9 cellular contexts compared by ENCODE assay signal in genomic region chr3:188164248-188164687, GRCh38. TPM values are rescaled to one million over a fixed set of nuclear protein-coding genes. Genes with fewer than 3 reads are reported as not detected.
DNase-seq lines count a peak whose midpoint lies in the region; ATAC-seq and TF ChIP-seq lines count a peak whose summit lies in the region.
"Had no signal": no experiment of that assay in that cellular context is flagged by ENCODE, and none has a peak within 500 bp of the region (broad histone marks: within the 10 kb centered on the region; RNA-seq: fewer than 3 reads in every experiment).

No MANE protein-coding gene starts in this region.

- 50% methylated on average over 2 of the region's 2 CpGs for WGBS in hepatocyte (ENCODE audit: low lambda C conversion rate, missing lambda C conversion rate)

- no peak for TF ChIP-seq CTCF in hepatocyte (IDR thresholded peaks at IDR 0.05; ENCODE audit: poor library complexity)

- peaks cover 42% of the 10 kb centered on the region for H3K4me1 Mint-ChIP-seq in activated CD8-positive, alpha-beta memory T cell treated with anti-CD3 and anti-CD28 coated beads, Interleukin-2, amount 10 ng/mL, durations not matched to agents 7 days and 5 days
- peaks cover 59% of the 10 kb centered on the region for H3K4me1 Mint-ChIP-seq in activated CD4-positive, alpha-beta T cell treated with anti-CD3 and anti-CD28 coated beads, Interleukin-2, amount 10 ng/mL, durations not matched to agents 7 days and 5 days
- peaks cover 32 to 50% of the 10 kb centered on the region in 2 donors for H3K4me1 Mint-ChIP-seq in stimulated activated naive B cell treated with anti-CD40 and anti-IgM and Interleukin-4, amounts not matched to agents 10 μg/mL and 1 μg/mL and 100 μg/mL, for 72 hours

- H3K9me3 ChIP-seq in hepatocyte (ENCODE audit: low read depth): no peaks in the 10 kb centered on the region

- POLR2A ChIA-PET in activated CD4-positive, alpha-beta T cell treated with anti-CD3 and anti-CD28 coated beads, Interleukin-2, amount 10 ng/mL, durations not matched to agents 7 days and 5 days (lab: Charles Lee): no interaction called here

- H3K4me3 ChIP-seq in hepatocyte: no peak overlapping the region

- no peaks in the 10 kb centered on the region for H3K27me3 ChIP-seq in hepatocyte

- peaks cover 16% of the 10 kb centered on the region for H3K36me3 Mint-ChIP-seq in activated CD8-positive, alpha-beta memory T cell treated with anti-CD3 and anti-CD28 coated beads, Interleukin-2, amount 10 ng/mL, durations not matched to agents 7 days and 5 days
- H3K36me3 Mint-ChIP-seq in activated CD4-positive, alpha-beta T cell treated with anti-CD3 and anti-CD28 coated beads, Interleukin-2, amount 10 ng/mL, durations not matched to agents 7 days and 5 days (ENCODE audit: low read depth): peaks cover 22% of the 10 kb centered on the region
- H3K36me3 Mint-ChIP-seq in stimulated activated naive B cell treated with anti-CD40 and anti-IgM and Interleukin-4, amounts not matched to agents 10 μg/mL and 1 μg/mL and 100 μg/mL, for 72 hours: peaks cover 1 to 15% of the 10 kb centered on the region in 2 donors

- H3K27me3 Mint-ChIP-seq in activated CD8-positive, alpha-beta memory T cell treated with anti-CD3 and anti-CD28 coated beads, Interleukin-2, amount 10 ng/mL, durations not matched to agents 7 days and 5 days: no peaks in the 10 kb centered on the region
- H3K27me3 Mint-ChIP-seq in activated CD4-positive, alpha-beta T cell treated with anti-CD3 and anti-CD28 coated beads, Interleukin-2, amount 10 ng/mL, durations not matched to agents 7 days and 5 days: no peaks in the 10 kb centered on the region
- H3K27me3 Mint-ChIP-seq in stimulated activated naive B cell treated with anti-CD40 and anti-IgM and Interleukin-4, amounts not matched to agents 10 μg/mL and 1 μg/mL and 100 μg/mL, for 72 hours: no peaks in the 10 kb centered on the region

- CTCF ChIA-PET in activated CD8-positive, alpha-beta memory T cell treated with anti-CD3 and anti-CD28 coated beads, Interleukin-2, amount 10 ng/mL, durations not matched to agents 7 days and 5 days (lab: Charles Lee): interaction anchor here (1.2 to 2.1 kb wide), 2 partner anchors 10 to 11 kb away, joined by 4 to 7 read pairs; partner anchors contain the start of gene LPP
- CTCF ChIA-PET in activated CD4-positive, alpha-beta T cell treated with anti-CD3 and anti-CD28 coated beads, Interleukin-2, amount 10 ng/mL, durations not matched to agents 7 days and 5 days (lab: Charles Lee): interaction anchor here (0.7 to 1.7 kb wide), 2 partner anchors 13 to 444 kb away, joined by 3 to 4 read pairs; no protein-coding TSS in a partner anchor

- H2AFZ ChIP-seq in hepatocyte: no peak overlapping the region

- H3K79me2 ChIP-seq in hepatocyte: peaks cover 99% of the 10 kb centered on the region

- DNase-seq in activated CD8-positive, alpha-beta memory T cell treated with anti-CD3 and anti-CD28 coated beads, Interleukin-2, amount 10 ng/mL, durations not matched to agents 7 days and 5 days: no peak
- no peak for DNase-seq in activated CD8-positive, alpha-beta memory T cell treated with anti-CD3 and anti-CD28 coated beads, Interleukin-2, amount 50 U/mL, for 48 hours
- no peak for DNase-seq in activated CD4-positive, alpha-beta T cell treated with anti-CD3 and anti-CD28 coated beads, Interleukin-2, amount 10 ng/mL, durations not matched to agents 7 days and 5 days
- DNase-seq in hepatocyte (ENCODE audit: low spot score): no peak
- DNase-seq in stimulated activated naive B cell treated with anti-CD40 and anti-IgM and Interleukin-4, amounts not matched to agents 10 μg/mL and 1 μg/mL and 100 μg/mL, for 72 hours: no peak
- DNase-seq in substantia nigra (lab: John Stamatoyannopoulos, UW): no peak
- DNase-seq: effector CD4-positive, alpha-beta T cell had no signal

- peaks cover 31% of the 10 kb centered on the region for H3K4me1 ChIP-seq in hepatocyte (ENCODE audit: insufficient read depth)

- H3K36me3 ChIP-seq in hepatocyte (replicated peaks; ENCODE audit: insufficient read depth, low read depth): no peaks in the 10 kb centered on the region

- peak overlapping the region; percentile 19 for H3K4me2 ChIP-seq in hepatocyte

- no peaks in the 10 kb centered on the region for H3K9me2 ChIP-seq in hepatocyte (replicated peaks; ENCODE audit: insufficient read depth)

- ATAC-seq in activated CD8-positive, alpha-beta memory T cell treated with anti-CD3 and anti-CD28 coated beads, Interleukin-2, amount 10 ng/mL, durations not matched to agents 7 days and 5 days: peak; percentile 62
- ATAC-seq in stimulated activated naive B cell treated with anti-CD40 and anti-IgM and Interleukin-4, amounts not matched to agents 10 μg/mL and 1 μg/mL and 100 μg/mL, for 72 hours (replicated peaks): peak; percentile 71 to 75
- ATAC-seq in GM18502 (IDR thresholded peaks at IDR 0.05; ENCODE audit: poor library complexity, unreplicated experiment) (no peak), GM21423 (IDR thresholded peaks at IDR 0.05; ENCODE audit: unreplicated experiment) (no peak)

- peak overlapping the region; percentile 25 for H3K27ac Mint-ChIP-seq in activated CD8-positive, alpha-beta memory T cell treated with anti-CD3 and anti-CD28 coated beads, Interleukin-2, amount 10 ng/mL, durations not matched to agents 7 days and 5 days
- peak overlapping the region; percentile 77 for H3K27ac Mint-ChIP-seq in activated CD4-positive, alpha-beta T cell treated with anti-CD3 and anti-CD28 coated beads, Interleukin-2, amount 10 ng/mL, durations not matched to agents 7 days and 5 days
- H3K27ac Mint-ChIP-seq in stimulated activated naive B cell treated with anti-CD40 and anti-IgM and Interleukin-4, amounts not matched to agents 10 μg/mL and 1 μg/mL and 100 μg/mL, for 72 hours: peak overlapping the region; percentile 77

- H4K20me1 ChIP-seq in hepatocyte (ENCODE audit: insufficient read depth, poor library complexity, severe bottlenecking): peaks cover 68% of the 10 kb centered on the region

- no peaks in the 10 kb centered on the region for H3K9me3 Mint-ChIP-seq in activated CD8-positive, alpha-beta memory T cell treated with anti-CD3 and anti-CD28 coated beads, Interleukin-2, amount 10 ng/mL, durations not matched to agents 7 days and 5 days (ENCODE audit: low read depth)
- peaks cover 2% of the 10 kb centered on the region for H3K9me3 Mint-ChIP-seq in activated CD4-positive, alpha-beta T cell treated with anti-CD3 and anti-CD28 coated beads, Interleukin-2, amount 10 ng/mL, durations not matched to agents 7 days and 5 days
- H3K9me3 Mint-ChIP-seq in stimulated activated naive B cell treated with anti-CD40 and anti-IgM and Interleukin-4, amounts not matched to agents 10 μg/mL and 1 μg/mL and 100 μg/mL, for 72 hours: no peaks in the 10 kb centered on the region

- H3K4me3 Mint-ChIP-seq in activated CD8-positive, alpha-beta memory T cell treated with anti-CD3 and anti-CD28 coated beads, Interleukin-2, amount 10 ng/mL, durations not matched to agents 7 days and 5 days: no peak overlapping the region
- H3K4me3 Mint-ChIP-seq in activated CD4-positive, alpha-beta T cell treated with anti-CD3 and anti-CD28 coated beads, Interleukin-2, amount 10 ng/mL, durations not matched to agents 7 days and 5 days: no peak overlapping the region
- peak overlapping the region in 1 of 2 donors; percentile 25 for H3K4me3 Mint-ChIP-seq in stimulated activated naive B cell treated with anti-CD40 and anti-IgM and Interleukin-4, amounts not matched to agents 10 μg/mL and 1 μg/mL and 100 μg/mL, for 72 hours

- H3K27ac ChIP-seq in hepatocyte: peak overlapping the region; percentile 64
- H3K27ac ChIP-seq in substantia nigra (ENCODE audit: low read depth, low read length, poor library complexity, severe bottlenecking): no peak overlapping the region

RNA-seq across cellular contexts. Expression of gene LPP, which starts 10.3 kb away (rescaled TPM):
- total RNA-seq in activated CD8-positive, alpha-beta memory T cell treated with anti-CD3 and anti-CD28 coated beads, Interleukin-2, amount 10 ng/mL, durations not matched to agents 7 days and 5 days: 10 to 100 TPM; 23.6 to 57.1 TPM
- total RNA-seq in activated CD4-positive, alpha-beta T cell treated with anti-CD3 and anti-CD28 coated beads, Interleukin-2, amount 10 ng/mL, durations not matched to agents 7 days and 5 days: 10 to 100 TPM; 63.6 to 70.3 TPM
- 67.7 and 73.8 TPM in 2 replicates for total RNA-seq in hepatocyte
- polyA plus RNA-seq in hepatocyte: 46.9 and 53.2 TPM in 2 replicates

Comparison
In these comparisons a context has a peak if more than half of its experiments do, and no peak if none do; other contexts are left out.
1. ATAC-seq: peak in activated CD8-positive, alpha-beta memory T cell treated with anti-CD3 and anti-CD28 coated beads, Interleukin-2, amount 10 ng/mL, durations not matched to agents 7 days and 5 days (single experiment) and stimulated activated naive B cell treated with anti-CD40 and anti-IgM and Interleukin-4, amounts not matched to agents 10 μg/mL and 1 μg/mL and 100 μg/mL, for 72 hours (2 of 2); none in GM18502 (single experiment) and GM21423 (single experiment).
2. H3K27ac Mint-ChIP-seq: peak in every context shown above with its lines; median percentile 77 in activated CD4-positive, alpha-beta T cell treated with anti-CD3 and anti-CD28 coated beads, Interleukin-2, amount 10 ng/mL, durations not matched to agents 7 days and 5 days; 77 in stimulated activated naive B cell treated with anti-CD40 and anti-IgM and Interleukin-4, amounts not matched to agents 10 μg/mL and 1 μg/mL and 100 μg/mL, for 72 hours; 25 in activated CD8-positive, alpha-beta memory T cell treated with anti-CD3 and anti-CD28 coated beads, Interleukin-2, amount 10 ng/mL, durations not matched to agents 7 days and 5 days.